Comparison of ENCODE assay signal across 20 cellular contexts in genomic region chr5:61974680-61975079, GRCh38.
DNase-seq lines count a peak whose midpoint lies in the region; ATAC-seq lines count a peak whose summit lies in the region.
"Had no signal": no experiment of that assay in that cellular context is flagged by ENCODE, and none has a peak within 500 bp of the region (broad histone marks: within the 10 kb centered on the region; RNA-seq: fewer than 3 reads in every experiment).

No MANE protein-coding gene starts in this region.

- H3K27me3 ChIP-seq in trophoblast cell (ENCODE audit: insufficient read depth, low read length), result no peaks in the 10 kb centered on the region
- H3K27me3 ChIP-seq: esophagus muscularis mucosa, stomach had no signal

- H3K27ac ChIP-seq in trophoblast cell (ENCODE audit: low read depth, low read length), result no peak overlapping the region
- H3K27ac ChIP-seq: esophagus muscularis mucosa, skin epidermis, stomach had no signal

- H3K14ac ChIP-seq in trophoblast cell (ENCODE audit: low read length), result no peak overlapping the region

- H2BK120ac ChIP-seq in trophoblast cell (ENCODE audit: insufficient read depth, low read length, poor library complexity), result no peak overlapping the region

- no peak overlapping the region for H2AK5ac ChIP-seq in trophoblast cell (ENCODE audit: low read length)

- no peak overlapping the region for H2BK12ac ChIP-seq in trophoblast cell (ENCODE audit: low read length)

- no peak overlapping the region for H2AFZ ChIP-seq in trophoblast cell (ENCODE audit: insufficient read depth, low read length, poor library complexity)

- WGBS in trophoblast cell (ENCODE audit: extremely low coverage, insufficient coverage, insufficient read length), result no CpG with 5 or more reads among the region's 6 CpGs

- H3K4me2 ChIP-seq in trophoblast cell (ENCODE audit: low read length), result no peak overlapping the region

- no peaks in the 10 kb centered on the region for H3K79me2 ChIP-seq in trophoblast cell (ENCODE audit: control insufficient read depth, insufficient read depth, low read length, poor library complexity)

- no peak overlapping the region for H3K4me3 Mint-ChIP-seq in activated CD8-positive, alpha-beta memory T cell treated with anti-CD3 and anti-CD28 coated beads, Interleukin-2, amount 10 ng/mL, durations not matched to agents 7 days and 5 days
- H3K4me3 Mint-ChIP-seq: activated CD4-positive, alpha-beta T cell treated with anti-CD3 and anti-CD28 coated beads, Interleukin-2, amount 10 ng/mL, durations not matched to agents 7 days and 5 days; CD14-positive monocyte; naive thymus-derived CD4-positive, alpha-beta T cell had no signal

- H3K4me3 ChIP-seq in trophoblast cell (ENCODE audit: low read depth, low read length), result no peak overlapping the region
- H3K4me3 ChIP-seq: esophagus muscularis mucosa, skin epidermis, stomach had no signal

- DNase-seq in activated CD8-positive, alpha-beta memory T cell treated with anti-CD3 and anti-CD28 coated beads, Interleukin-2, amount 10 ng/mL, durations not matched to agents 7 days and 5 days, result peak; percentile 42
- DNase-seq in activated CD8-positive, alpha-beta memory T cell treated with anti-CD3 and anti-CD28 coated beads for 24 hours, result no peak
- DNase-seq in trophoblast cell, result no peak
- DNase-seq in Right ventricle myocardium inferior (ENCODE audit: missing footprints), result no peak
- DNase-seq in NCI-H774 (lab: John Stamatoyannopoulos, UW), result no peak
- no peak for DNase-seq in GF-D8 (lab: John Stamatoyannopoulos, UW)
- DNase-seq: activated CD4-positive, alpha-beta T cell treated with anti-CD3 and anti-CD28 coated beads, Interleukin-2, amount 10 ng/mL, durations not matched to agents 7 days and 5 days; IMR-90; MV-4-11; naive thymus-derived CD4-positive, alpha-beta T cell; NCI-H2081 treated with DMSO at 0.1 percent for 48 hours; NCI-H524; PC-3; stomach had no signal

- CTCF ChIA-PET in activated CD8-positive, alpha-beta memory T cell treated with anti-CD3 and anti-CD28 coated beads, Interleukin-2, amount 10 ng/mL, durations not matched to agents 7 days and 5 days (lab: Charles Lee), result no interaction called here

- H3K27ac Mint-ChIP-seq in activated CD8-positive, alpha-beta memory T cell treated with anti-CD3 and anti-CD28 coated beads, Interleukin-2, amount 10 ng/mL, durations not matched to agents 7 days and 5 days, result no peak overlapping the region
- H3K27ac Mint-ChIP-seq: activated CD4-positive, alpha-beta T cell treated with anti-CD3 and anti-CD28 coated beads, Interleukin-2, amount 10 ng/mL, durations not matched to agents 7 days and 5 days; CD14-positive monocyte; naive thymus-derived CD4-positive, alpha-beta T cell had no signal

- H4K91ac ChIP-seq in trophoblast cell (ENCODE audit: low read depth, low read length), result no peak overlapping the region

- H4K8ac ChIP-seq in trophoblast cell (ENCODE audit: low read depth, low read length), result no peak overlapping the region

- H3K18ac ChIP-seq in trophoblast cell (ENCODE audit: low read length), result no peak overlapping the region

- H4K12ac ChIP-seq in trophoblast cell (ENCODE audit: low read depth, low read length), result no peak overlapping the region

- ATAC-seq in activated CD8-positive, alpha-beta memory T cell treated with anti-CD3 and anti-CD28 coated beads, Interleukin-2, amount 10 ng/mL, durations not matched to agents 7 days and 5 days, result no peak
- ATAC-seq in GM21381 (IDR thresholded peaks at IDR 0.05; ENCODE audit: unreplicated experiment) (peak; percentile 63), HG03280 (IDR thresholded peaks at IDR 0.05; ENCODE audit: unreplicated experiment) (peak; percentile 72), Right ventricle myocardium inferior (no peak)
- ATAC-seq: naive thymus-derived CD4-positive, alpha-beta T cell; PC-3; SK-N-SH treated with all-trans-retinoic acid at 6 μM for 48 hours had no signal

- H3K36me3 Mint-ChIP-seq in activated CD8-positive, alpha-beta memory T cell treated with anti-CD3 and anti-CD28 coated beads, Interleukin-2, amount 10 ng/mL, durations not matched to agents 7 days and 5 days, result no peaks in the 10 kb centered on the region
- H3K36me3 Mint-ChIP-seq: CD14-positive monocyte; naive thymus-derived CD4-positive, alpha-beta T cell had no signal

- H3K36me3 ChIP-seq in trophoblast cell (ENCODE audit: control insufficient read depth in 1 of 2, insufficient read depth in 2 of 2, low read length in 2 of 2), result no peaks in the 10 kb centered on the region
- H3K36me3 ChIP-seq: esophagus muscularis mucosa, stomach had no signal

- no peaks in the 10 kb centered on the region for H3K9me3 ChIP-seq in trophoblast cell (ENCODE audit: insufficient read depth, low read depth, low read length)
- H3K9me3 ChIP-seq: esophagus muscularis mucosa, stomach had no signal

- no peak overlapping the region for H3K9ac ChIP-seq in trophoblast cell (ENCODE audit: low read length)

- peaks cover 8% of the 10 kb centered on the region for H3K27me3 Mint-ChIP-seq in activated CD8-positive, alpha-beta memory T cell treated with anti-CD3 and anti-CD28 coated beads, Interleukin-2, amount 10 ng/mL, durations not matched to agents 7 days and 5 days
- H3K27me3 Mint-ChIP-seq: activated CD4-positive, alpha-beta T cell treated with anti-CD3 and anti-CD28 coated beads, Interleukin-2, amount 10 ng/mL, durations not matched to agents 7 days and 5 days had no signal

- no peaks in the 10 kb centered on the region for H3K4me1 ChIP-seq in trophoblast cell (ENCODE audit: control insufficient read depth in 1 of 2, insufficient read depth in 2 of 2, low read length in 2 of 2)
- H3K4me1 ChIP-seq: esophagus muscularis mucosa, stomach had no signal

- no peak overlapping the region for H3K4ac ChIP-seq in trophoblast cell (ENCODE audit: low read depth, low read length)

- intact Hi-C loops in Right ventricle myocardium inferior (cut with DNase I), result no loop called here

- H3K23ac ChIP-seq in trophoblast cell (ENCODE audit: low read length), result peak overlapping the region; percentile 62

- no peaks in the 10 kb centered on the region for H3K9me3 Mint-ChIP-seq in activated CD8-positive, alpha-beta memory T cell treated with anti-CD3 and anti-CD28 coated beads, Interleukin-2, amount 10 ng/mL, durations not matched to agents 7 days and 5 days (ENCODE audit: low read depth)
- H3K9me3 Mint-ChIP-seq: activated CD4-positive, alpha-beta T cell treated with anti-CD3 and anti-CD28 coated beads, Interleukin-2, amount 10 ng/mL, durations not matched to agents 7 days and 5 days had no signal

- H3K79me1 ChIP-seq in trophoblast cell (ENCODE audit: low read length), result no peaks in the 10 kb centered on the region

- no peaks in the 10 kb centered on the region for H3K4me1 Mint-ChIP-seq in activated CD8-positive, alpha-beta memory T cell treated with anti-CD3 and anti-CD28 coated beads, Interleukin-2, amount 10 ng/mL, durations not matched to agents 7 days and 5 days
- H3K4me1 Mint-ChIP-seq: activated CD4-positive, alpha-beta T cell treated with anti-CD3 and anti-CD28 coated beads, Interleukin-2, amount 10 ng/mL, durations not matched to agents 7 days and 5 days; CD14-positive monocyte; naive thymus-derived CD4-positive, alpha-beta T cell had no signal

- H2BK5ac ChIP-seq in trophoblast cell (ENCODE audit: low read depth, low read length, poor library complexity), result no peak overlapping the region

Comparison
In these comparisons a context has a peak if more than half of its experiments do, and no peak if none do; other contexts are left out.
1. ATAC-seq: peak in GM21381 (single experiment) and HG03280 (single experiment); none in activated CD8-positive, alpha-beta memory T cell treated with anti-CD3 and anti-CD28 coated beads, Interleukin-2, amount 10 ng/mL, durations not matched to agents 7 days and 5 days (single experiment) and Right ventricle myocardium inferior (single experiment).